In genomic region chr10:102431452-102432124, GRCh38 we compare ENCODE assay signal across 8 cellular contexts. TPM values are rescaled to one million over a fixed set of nuclear protein-coding genes. Genes with fewer than 3 reads are reported as not detected.
DNase-seq lines count a peak whose midpoint lies in the region; ATAC-seq and TF ChIP-seq lines count a peak whose summit lies in the region.

No MANE protein-coding gene starts in this region.

- no peaks in the 10 kb centered on the region for H3K9me3 Mint-ChIP-seq in progenitor cell of endocrine pancreas (ENCODE audit: low read depth)

- peaks cover 28% of the 10 kb centered on the region for H3K4me1 ChIP-seq in GM23248 (ENCODE audit: insufficient read depth)

- no peaks in the 10 kb centered on the region for H3K9me2 ChIP-seq in GM23248 (ENCODE audit: insufficient read depth)

- no peaks in the 10 kb centered on the region for H3K36me3 ChIP-seq in GM23248 (ENCODE audit: low read depth)

- H3K4me1 Mint-ChIP-seq in T-helper 17 cell (peaks cover 43% of the 10 kb centered on the region), progenitor cell of endocrine pancreas (ENCODE audit: low read depth) (peaks cover 8% of the 10 kb centered on the region)

- H3K9ac ChIP-seq in GM23248, result peak overlapping the region; percentile 95

- TF ChIP-seq CTCF in foreskin fibroblast (IDR thresholded peaks at IDR 0.05; ENCODE audit: low read depth, low read length), result no peak
- TF ChIP-seq CTCF in progenitor cell of endocrine pancreas (IDR thresholded peaks at IDR 0.05; ENCODE audit: unreplicated experiment), result no peak

- DNase-seq in A172 (ENCODE audit: low spot score) (peak; percentile 44), GM23248 (peak; percentile 72), T-helper 17 cell (no peak), foreskin fibroblast (peak in 1 of 2 donors; percentile 74), progenitor cell of endocrine pancreas (ENCODE audit: low spot score, unreplicated experiment) (no peak), cortex of kidney (lab: John Stamatoyannopoulos, UW) (no peak), NCI-H2081 treated with DMSO at 0.1 percent for 48 hours (lab: John Stamatoyannopoulos, UW) (no peak)

- in situ Hi-C loops in GM23248 (cut with MboI), result no loop called here

- H3K27ac Mint-ChIP-seq in T-helper 17 cell, result peak overlapping the region; percentile 96
- peak overlapping the region; percentile 95 for H3K27ac Mint-ChIP-seq in progenitor cell of endocrine pancreas

- peak overlapping the region; percentile 96 for H2AFZ ChIP-seq in GM23248

- peak overlapping the region; percentile 88 for H3K4me2 ChIP-seq in GM23248 (ENCODE audit: unreplicated experiment)

- H3K27ac ChIP-seq in GM23248, result peak overlapping the region; percentile 56

- H3K4me3 Mint-ChIP-seq in T-helper 17 cell (peak overlapping the region; percentile 94), progenitor cell of endocrine pancreas (ENCODE audit: low read depth) (peak overlapping the region; percentile 94)

- H3K9me3 ChIP-seq in GM23248 (ENCODE audit: low read depth) (no peaks in the 10 kb centered on the region), T-helper 17 cell (ENCODE audit: control insufficient read depth, low read length, poor library complexity, severe bottlenecking) (no peaks in the 10 kb centered on the region)

- no peaks in the 10 kb centered on the region for H3K27me3 ChIP-seq in GM23248 (replicated peaks; ENCODE audit: insufficient read depth)

- peaks cover 6% of the 10 kb centered on the region for H3F3A ChIP-seq in GM23248 (ENCODE audit: insufficient read depth)

- H3K36me3 Mint-ChIP-seq in T-helper 17 cell (ENCODE audit: low read depth) (peaks cover 4% of the 10 kb centered on the region), progenitor cell of endocrine pancreas (ENCODE audit: insufficient read depth) (no peaks in the 10 kb centered on the region)

- peaks cover 28% of the 10 kb centered on the region for H3K79me2 ChIP-seq in GM23248 (ENCODE audit: insufficient read depth)

- 25% methylated on average over 4 of the region's 4 CpGs for WGBS in GM23248 (ENCODE audit: low coverage in 1 of 2, low lambda C conversion rate in 2 of 2, missing lambda C conversion rate in 2 of 2), 2 experiments

- H3K27me3 Mint-ChIP-seq in T-helper 17 cell, result no peaks in the 10 kb centered on the region
- peaks cover 20% of the 10 kb centered on the region for H3K27me3 Mint-ChIP-seq in progenitor cell of endocrine pancreas

- no peaks in the 10 kb centered on the region for H4K20me1 ChIP-seq in GM23248 (ENCODE audit: insufficient read depth)

- peak overlapping the region; percentile 91 for H3K4me3 ChIP-seq in GM23248
- H3K4me3 ChIP-seq in foreskin fibroblast (ENCODE audit: low read depth in 1 of 2, low read length in 2 of 2), result peak overlapping the region; percentile 75 to 90

- ATAC-seq in T-helper 17 cell (no peak), HG02970 (IDR thresholded peaks at IDR 0.05; ENCODE audit: low FRiP score, unreplicated experiment) (no peak)

RNA-seq across cellular contexts. Expression of gene CUEDC2, which starts 0.8 kb away (rescaled TPM):
- 121 and 123 TPM in 2 replicates for total RNA-seq in A172 (2014; rRNA removed; shearing (Covaris generic))
- total RNA-seq in GM23248 (2014; rRNA removed; shearing (Covaris generic)), result 54.1 and 58.8 TPM in 2 replicates
- 85.9 and 87.6 TPM in 2 replicates for polyA plus RNA-seq in GM23248 (2016; fragmentation: Nextera tagmentation; extraction: Ambion mirVana)
- total RNA-seq in T-helper 17 cell (10 to 100 TPM; 27.4 to 30.7 TPM), progenitor cell of endocrine pancreas (69.9 and 70.5 TPM in 2 replicates)

RNA-seq across cellular contexts. Expression of gene FBXL15, which starts 11.0 kb away (rescaled TPM):
- total RNA-seq in A172 (2014; rRNA removed; shearing (Covaris generic)), result 14.6 and 20.0 TPM in 2 replicates
- total RNA-seq in GM23248 (2014; rRNA removed; shearing (Covaris generic)), result 23.1 and 23.6 TPM in 2 replicates
- 17.7 and 19.8 TPM in 2 replicates for polyA plus RNA-seq in GM23248 (2016; fragmentation: Nextera tagmentation; extraction: Ambion mirVana)
- total RNA-seq in T-helper 17 cell (10 to 100 TPM in 1 of 2 donors, 1 to 10 TPM in 1; 9.9 to 14.2 TPM), progenitor cell of endocrine pancreas (14.0 and 14.9 TPM in 2 replicates)

RNA-seq across cellular contexts. Expression of gene PSD, which starts 13.0 kb away (rescaled TPM):
- total RNA-seq in A172 (2014; rRNA removed; shearing (Covaris generic)), result 0.07 TPM in 1 of 2 replicates, not detected in the other
- 1.0 and 11.3 TPM in 2 replicates for total RNA-seq in GM23248 (2014; rRNA removed; shearing (Covaris generic))
- 0.95 and 1.8 TPM in 2 replicates for polyA plus RNA-seq in GM23248 (2016; fragmentation: Nextera tagmentation; extraction: Ambion mirVana)
- total RNA-seq in T-helper 17 cell (1 to 10 TPM; 2.9 to 5.1 TPM), progenitor cell of endocrine pancreas (8.9 and 10.7 TPM in 2 replicates)

RNA-seq across cellular contexts. Expression of gene C10orf95, which starts 19.8 kb away (rescaled TPM):
- not detected in 2 replicates for total RNA-seq in A172 (2014; rRNA removed; shearing (Covaris generic))
- not detected in 2 replicates for total RNA-seq in GM23248 (2014; rRNA removed; shearing (Covaris generic))
- not detected in 2 replicates for polyA plus RNA-seq in GM23248 (2016; fragmentation: Nextera tagmentation; extraction: Ambion mirVana)
- total RNA-seq in T-helper 17 cell, result under 1 TPM in 1 of 2 donors, not detected in 1; 0.50 TPM
- total RNA-seq in progenitor cell of endocrine pancreas, result 0.73 and 0.77 TPM in 2 replicates

RNA-seq across cellular contexts. Expression of gene NFKB2, which starts 36.1 kb away (rescaled TPM):
- total RNA-seq in A172 (2014; rRNA removed; shearing (Covaris generic)), result 60.9 and 63.0 TPM in 2 replicates
- 21.5 and 34.7 TPM in 2 replicates for total RNA-seq in GM23248 (2014; rRNA removed; shearing (Covaris generic))
- polyA plus RNA-seq in GM23248 (2016; fragmentation: Nextera tagmentation; extraction: Ambion mirVana), result 5.7 and 6.7 TPM in 2 replicates
- total RNA-seq in T-helper 17 cell (100 to 1,000 TPM; 364 to 390 TPM), progenitor cell of endocrine pancreas (21.6 and 23.1 TPM in 2 replicates)

Comparison
In these comparisons a context has a peak if more than half of its experiments do, and no peak if none do; other contexts are left out.
1. DNase-seq: peak in A172 (single experiment) and GM23248 (single experiment); none in T-helper 17 cell (0 of 3), progenitor cell of endocrine pancreas (single experiment), cortex of kidney (single experiment) and NCI-H2081 treated with DMSO at 0.1 percent for 48 hours (single experiment).